Comparison of ENCODE assay signal across 8 cellular contexts in the genomic region with DNA sequence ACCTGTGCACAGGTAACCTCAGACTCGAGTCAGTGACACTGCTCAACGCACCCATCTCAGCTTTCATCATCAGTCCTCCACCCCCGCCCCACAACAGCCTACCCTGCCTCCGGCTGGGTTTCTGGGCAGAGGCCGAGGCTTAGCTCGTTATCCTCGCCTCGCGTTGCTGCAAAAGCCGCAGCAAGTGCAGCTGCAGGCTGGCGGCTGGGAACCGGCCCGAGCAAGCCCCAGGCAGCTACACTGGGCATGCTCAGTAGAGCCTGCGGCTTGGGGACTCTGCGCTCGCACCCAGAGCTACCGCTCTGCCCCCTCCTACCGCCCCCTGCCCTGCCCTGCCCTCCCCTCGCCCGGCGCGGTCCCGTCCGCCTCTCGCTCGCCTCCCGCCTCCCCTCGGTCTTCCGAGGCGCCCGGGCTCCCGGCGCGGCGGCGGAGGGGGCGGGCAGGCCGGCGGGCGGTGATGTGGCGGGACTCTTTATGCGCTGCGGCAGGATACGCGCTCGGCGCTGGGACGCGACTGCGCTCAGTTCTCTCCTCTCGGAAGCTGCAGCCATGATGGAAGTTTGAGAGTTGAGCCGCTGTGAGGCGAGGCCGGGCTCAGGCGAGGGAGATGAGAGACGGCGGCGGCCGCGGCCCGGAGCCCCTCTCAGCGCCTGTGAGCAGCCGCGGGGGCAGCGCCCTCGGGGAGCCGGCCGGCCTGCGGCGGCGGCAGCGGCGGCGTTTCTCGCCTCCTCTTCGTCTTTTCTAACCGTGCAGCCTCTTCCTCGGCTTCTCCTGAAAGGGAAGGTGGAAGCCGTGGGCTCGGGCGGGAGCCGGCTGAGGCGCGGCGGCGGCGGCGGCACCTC. TPM values are rescaled to one million over a fixed set of nuclear protein-coding genes. Genes with fewer than 3 reads are reported as not detected.
DNase-seq lines count a peak whose midpoint lies in the region; ATAC-seq, FAIRE-seq and TF ChIP-seq lines count a peak whose summit lies in the region.

A gene with protein sequence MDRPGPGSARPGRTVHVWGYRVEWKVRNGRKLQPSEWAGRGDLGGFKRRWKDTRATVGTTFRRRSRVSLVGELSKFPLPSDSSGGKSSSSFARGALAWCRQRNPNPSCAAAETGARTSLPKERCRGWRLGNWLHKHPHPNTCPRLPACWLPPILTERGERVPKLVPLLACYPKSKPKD (minus strand): TSS at position 432 of the 842 bp plus-strand sequence. CDS start 1,046 bp downstream, outside the sequence.
A gene (plus strand): TSS at position 524 of the 842 bp plus-strand sequence. CDS start 845 bp downstream, outside the sequence.

- peak within 1 kb of the TSS; percentile 97 for H3K4me2 ChIP-seq in HepG2 (ENCODE audit: low read depth, low read length)

- intact Hi-C loops in HepG2 (cut with micrococcal nuclease; ENCODE audit: unreplicated experiment) = loop anchor here (1.0 to 2.0 kb wide), 2 partner anchors 45 to 70 kb away; a partner anchor contains a TSS

- peaks cover 43% of the 10 kb centered on the region for H3K79me2 ChIP-seq in HepG2 (ENCODE audit: insufficient read depth, low read length)

- H3K27ac ChIP-seq in HepG2 (ENCODE audit: extremely low read length, insufficient read depth, low read length) = peak within 1 kb of the TSS; percentile 88

- TF ChIP-seq EP300 in HepG2 (IDR thresholded peaks at IDR 0.05; ENCODE audit: low read depth in 2 of 2, low read length in 2 of 2) (peak in 1 of 2 experiments; percentile 50; a peak in 1 of 4 replicates), HepG2 (CRISPR knock-in tag; IDR thresholded peaks at IDR 0.05; ENCODE audit: borderline replicate concordance) (peak; percentile 51; the same call in 1 of the 2 replicates)

- peak within 1 kb of the TSS; percentile 82 for H3K9ac ChIP-seq in HepG2 (ENCODE audit: insufficient read depth, low read depth, low read length)

- POLR2A ChIA-PET in HepG2 (lab: Yijun Ruan, JAX) = interaction anchor here (0.9 to 3.6 kb wide), 7 partner anchors 10 to 1838 kb away, joined by 3 to 31 read pairs (median 7); a partner anchor contains a TSS

- ATAC-seq in GM19035 (IDR thresholded peaks at IDR 0.05; ENCODE audit: unreplicated experiment) (peak; percentile 36), HG03432 (IDR thresholded peaks at IDR 0.05; ENCODE audit: unreplicated experiment) (peak; percentile 45), HepG2 (peak; percentile 84)

- in situ Hi-C loops in HepG2 (cut with HindIII; ENCODE audit: extremely low pct_ligation_motif_present, low pct_unique_long_range_greater_than_20kb) = loop anchor here (5.0 kb wide), 2 partner anchors 249 to 524 kb away; no protein-coding TSS in a partner anchor

- DNase-seq in AG09319 (ENCODE audit: extremely low read depth, low read depth) = peak; percentile 94
- peak; percentile 25 for DNase-seq in NCI-H524 treated with DMSO at 0.1 percent for 48 hours (lab: John Stamatoyannopoulos, UW)
- DNase-seq in activated CD4-positive, alpha-beta T cell treated with anti-CD3 and anti-CD28 coated beads, Interleukin-2, amount 50 U/mL, for 24 hours (ENCODE audit: low read depth in 1 of 2, low spot score in 1 of 2) = peak; percentile 63 to 73
- peak; percentile 91 for DNase-seq in dedifferentiated amniotic fluid mesenchymal stem cell (ENCODE audit: extremely low spot score)
- peak; percentile 79 for DNase-seq in HepG2 (ENCODE audit: low spot score)
- DNase-seq in stimulated activated CD4-positive, alpha-beta T cell treated with anti-CD3 and anti-CD28 coated beads, Interleukin-2, amount 100 ng/mL, for 24 hours = peak; percentile 83 to 84

- peaks cover 38% of the 10 kb centered on the region for H4K20me1 ChIP-seq in HepG2 (ENCODE audit: insufficient read depth, low read length)

- BruUV-seq in HepG2 (replicated peaks; lab: Mats Ljungman, UMichigan) = no TSS peak

- H2AFZ ChIP-seq in HepG2 (ENCODE audit: low read length) = no peak within 1 kb of the TSS

- H3K27me3 ChIP-seq in HepG2 (ENCODE audit: control insufficient read depth in 1 of 2, insufficient read depth in 2 of 2, low read length in 2 of 2) = no peaks in the 10 kb centered on the region; a peak in 1 of 5 replicates

- WGBS in HepG2 (ENCODE audit: low lambda C conversion rate) = 0% methylated on average over 9 of the region's 88 CpGs

- TF ChIP-seq CTCF in AG09319 (IDR thresholded peaks at IDR 0.05; ENCODE audit: low read depth, low read length) (no peak), HepG2 (CRISPR knock-in tag; IDR thresholded peaks at IDR 0.05) (no peak; the same call in 1 of the 2 replicates)

- no peaks in the 10 kb centered on the region for H3K36me3 ChIP-seq in HepG2 (replicated peaks in 1 of 2; ENCODE audit: control insufficient read depth in 1 of 2, insufficient read depth in 2 of 2, low read length in 2 of 2)

- TF ChIP-seq RAD21 in HepG2 (CRISPR knock-in tag; IDR thresholded peaks at IDR 0.05) = peak; percentile 35; the same call in 1 of the 2 replicates

- peak within 1 kb of the TSS; percentile 65 to 94 (median 80) for H3K4me3 ChIP-seq in HepG2 (replicated peaks in 1 of 3; ENCODE audit: insufficient read depth in 1 of 3, low read depth in 2 of 3, low read length in 3 of 3)

- peak; percentile 66 to 76 for TF ChIP-seq POLR2A in HepG2 (IDR thresholded peaks at IDR 0.05; ENCODE audit: insufficient read depth in 1 of 2, low read depth in 2 of 2, low read length in 2 of 2)

- no peaks in the 10 kb centered on the region for H3K9me3 ChIP-seq in HepG2 (ENCODE audit: low read length)

- FAIRE-seq in HepG2 (lab: Jason Lieb, UNC) = no peak

- H3K4me1 ChIP-seq in HepG2 (ENCODE audit: insufficient read depth, low read length) = peaks cover 19% of the 10 kb centered on the region

- CTCF ChIA-PET in HepG2 (lab: Yijun Ruan, JAX; ENCODE audit: low intra/inter-chr PET ratio, low total read pairs) = no interaction called here

RNA-seq across cellular contexts. Expression of the first gene that starts in this region (rescaled TPM):
- total RNA-seq in HepG2 (2016; rRNA removed; fragmentation: Illumina TruSeq; extraction: Trizol) = 0.39 and 0.44 TPM in 2 replicates
- total RNA-seq in HepG2 (2016; cell fraction: cytosol; rRNA removed; fragmentation: Illumina TruSeq; extraction: Trizol; ENCODE audit: low read depth) = 0.53 and 0.61 TPM in 2 replicates
- total RNA-seq in HepG2 (2016; cell fraction: insoluble cytoplasmic fraction; rRNA removed; fragmentation: Illumina TruSeq; extraction: Trizol) = 0.45 and 0.46 TPM in 2 replicates
- total RNA-seq in HepG2 (2016; cell fraction: membrane; rRNA removed; fragmentation: Illumina TruSeq; extraction: Trizol) = 0.68 and 0.76 TPM in 2 replicates
- 0.56 and 0.63 TPM in 2 replicates for total RNA-seq in HepG2 (2016; cell fraction: nucleus; rRNA removed; fragmentation: Illumina TruSeq; extraction: Trizol)
- polyA plus RNA-seq in HepG2 (2011; rRNA removed) = 0.08 and 0.12 TPM in 2 replicates
- 0.12 and 0.14 TPM in 2 replicates for polyA plus RNA-seq in HepG2 (2011; cell fraction: cytosol; rRNA removed)
- polyA plus RNA-seq in HepG2 (2011; cell fraction: nucleus; rRNA removed) = 0.19 and 0.23 TPM in 2 replicates
- 0.15 and 0.34 TPM in 2 replicates for polyA plus RNA-seq in HepG2 (2012)
- 0.06 and 0.10 TPM in 2 replicates for polyA plus RNA-seq in HepG2 (2016; cell fraction: cytosol; fragmentation: Illumina TruSeq; extraction: Trizol; ENCODE audit: low read depth)
- polyA plus RNA-seq in HepG2 (2016; cell fraction: insoluble cytoplasmic fraction; fragmentation: Illumina TruSeq; extraction: Trizol; ENCODE audit: low read depth) = 0.38 and 0.51 TPM in 2 replicates
- polyA plus RNA-seq in HepG2 (2016; cell fraction: membrane; fragmentation: Illumina TruSeq; extraction: Trizol; ENCODE audit: low read depth) = 0.28 and 0.29 TPM in 2 replicates
- polyA plus RNA-seq in HepG2 (2016; cell fraction: nucleus; fragmentation: Illumina TruSeq; extraction: Trizol; ENCODE audit: insufficient read depth, low read depth) = 0.27 TPM in 2 replicates
- polyA minus RNA-seq in HepG2 (2011; rRNA and poly(A)+ RNA removed; ENCODE audit: low replicate concordance) = 0.64 and 3.7 TPM in 2 replicates
- polyA minus RNA-seq in HepG2 (2011; cell fraction: cytosol; rRNA and poly(A)+ RNA removed) = 0.20 and 0.35 TPM in 2 replicates
- polyA minus RNA-seq in HepG2 (2011; cell fraction: nucleus; rRNA and poly(A)+ RNA removed) = 0.75 and 1.0 TPM in 2 replicates

RNA-seq across cellular contexts. Expression of the second gene that starts in this region (rescaled TPM):
- total RNA-seq in HepG2 (2016; rRNA removed; fragmentation: Illumina TruSeq; extraction: Trizol) = 53.4 and 61.3 TPM in 2 replicates
- 82.4 and 88.0 TPM in 2 replicates for total RNA-seq in HepG2 (2016; cell fraction: cytosol; rRNA removed; fragmentation: Illumina TruSeq; extraction: Trizol; ENCODE audit: low read depth)
- total RNA-seq in HepG2 (2016; cell fraction: insoluble cytoplasmic fraction; rRNA removed; fragmentation: Illumina TruSeq; extraction: Trizol) = 47.2 and 66.2 TPM in 2 replicates
- 81.1 and 107 TPM in 2 replicates for total RNA-seq in HepG2 (2016; cell fraction: membrane; rRNA removed; fragmentation: Illumina TruSeq; extraction: Trizol)
- total RNA-seq in HepG2 (2016; cell fraction: nucleus; rRNA removed; fragmentation: Illumina TruSeq; extraction: Trizol) = 127 and 136 TPM in 2 replicates
- polyA plus RNA-seq in HepG2 (2011; rRNA removed) = 21.4 and 30.3 TPM in 2 replicates
- polyA plus RNA-seq in HepG2 (2011; cell fraction: cytosol; rRNA removed) = 7.0 and 9.2 TPM in 2 replicates
- polyA plus RNA-seq in HepG2 (2011; cell fraction: nucleus; rRNA removed) = 16.9 and 17.8 TPM in 2 replicates
- polyA plus RNA-seq in HepG2 (2012) = 34.8 and 38.6 TPM in 2 replicates
- polyA plus RNA-seq in HepG2 (2016; cell fraction: cytosol; fragmentation: Illumina TruSeq; extraction: Trizol; ENCODE audit: low read depth) = 34.1 and 35.2 TPM in 2 replicates
- polyA plus RNA-seq in HepG2 (2016; cell fraction: insoluble cytoplasmic fraction; fragmentation: Illumina TruSeq; extraction: Trizol; ENCODE audit: low read depth) = 41.9 and 43.9 TPM in 2 replicates
- 60.0 and 64.3 TPM in 2 replicates for polyA plus RNA-seq in HepG2 (2016; cell fraction: membrane; fragmentation: Illumina TruSeq; extraction: Trizol; ENCODE audit: low read depth)
- polyA plus RNA-seq in HepG2 (2016; cell fraction: nucleus; fragmentation: Illumina TruSeq; extraction: Trizol; ENCODE audit: insufficient read depth, low read depth) = 62.6 and 63.9 TPM in 2 replicates
- 18.6 and 85.7 TPM in 2 replicates for polyA minus RNA-seq in HepG2 (2011; rRNA and poly(A)+ RNA removed; ENCODE audit: low replicate concordance)
- 43.6 and 59.8 TPM in 2 replicates for polyA minus RNA-seq in HepG2 (2011; cell fraction: cytosol; rRNA and poly(A)+ RNA removed)
- polyA minus RNA-seq in HepG2 (2011; cell fraction: nucleus; rRNA and poly(A)+ RNA removed) = 255 and 302 TPM in 2 replicates

Comparison
In these comparisons a context has a peak if more than half of its experiments do, and no peak if none do; other contexts are left out.
1. Peak in every context shown above with its lines: DNase-seq, ATAC-seq, H3K4me3 ChIP-seq and H3K27ac ChIP-seq.
2. DNase-seq: peak in every context shown above with its lines; median percentile 94 in AG09319; 91 in dedifferentiated amniotic fluid mesenchymal stem cell; 84 in stimulated activated CD4-positive, alpha-beta T cell treated with anti-CD3 and anti-CD28 coated beads, Interleukin-2, amount 100 ng/mL, for 24 hours; 79 in HepG2; 68 in activated CD4-positive, alpha-beta T cell treated with anti-CD3 and anti-CD28 coated beads, Interleukin-2, amount 50 U/mL, for 24 hours; 25 in NCI-H524 treated with DMSO at 0.1 percent for 48 hours.